Comparison of ENCODE assay signal across 8 cellular contexts in the genomic region with DNA sequence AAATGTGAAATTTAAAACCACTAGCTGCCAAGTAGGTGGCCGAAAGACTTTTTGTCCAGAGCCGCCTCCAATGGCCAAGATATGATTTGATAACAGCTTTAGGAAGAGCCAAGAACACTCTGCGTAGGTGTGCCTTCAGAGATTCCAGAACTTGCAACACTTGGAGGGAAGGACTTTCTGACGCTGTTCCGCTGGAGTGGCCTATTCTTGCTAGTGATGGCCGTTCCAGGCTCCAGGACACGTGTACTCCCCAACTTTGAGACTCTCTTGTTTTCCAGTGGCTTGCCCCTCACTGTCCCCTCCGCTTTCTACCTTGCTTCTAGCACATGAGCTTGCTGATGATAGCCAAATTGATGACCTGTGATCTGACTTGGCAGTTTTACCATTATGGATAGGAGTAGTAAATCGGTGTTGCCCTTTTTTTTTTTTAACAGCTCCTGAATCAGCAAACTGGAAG. TPM values are rescaled to one million over a fixed set of nuclear protein-coding genes. Genes with fewer than 3 reads are reported as not detected.
DNase-seq lines count a peak whose midpoint lies in the region; ATAC-seq and TF ChIP-seq lines count a peak whose summit lies in the region.

No MANE protein-coding gene starts in this region.

- peaks cover 54% of the 10 kb centered on the region for H3K4me1 Mint-ChIP-seq in activated naive CD8-positive, alpha-beta T cell treated with anti-CD3 and anti-CD28 coated beads for 36 hours

- no peaks in the 10 kb centered on the region for H3K27me3 ChIP-seq in DOHH2 (ENCODE audit: control insufficient read depth, low read length)

- H3K4me2 ChIP-seq in DOHH2 (ENCODE audit: low read length) = peak overlapping the region; percentile 93

- peaks cover 52% of the 10 kb centered on the region for H3K36me3 ChIP-seq in DOHH2 (ENCODE audit: control insufficient read depth, low read length)
- H3K36me3 ChIP-seq in KOPT-K1 (ENCODE audit: insufficient read depth, low read length) = peaks cover 39% of the 10 kb centered on the region

- peak overlapping the region; percentile 89 for H3K27ac Mint-ChIP-seq in activated naive CD8-positive, alpha-beta T cell treated with anti-CD3 and anti-CD28 coated beads for 36 hours

- H3K27me3 Mint-ChIP-seq in activated naive CD8-positive, alpha-beta T cell treated with anti-CD3 and anti-CD28 coated beads for 36 hours = no peaks in the 10 kb centered on the region

- peak overlapping the region; percentile 94 for H3K4me3 Mint-ChIP-seq in activated naive CD8-positive, alpha-beta T cell treated with anti-CD3 and anti-CD28 coated beads for 36 hours

- H3K79me2 ChIP-seq in DOHH2 (ENCODE audit: control insufficient read depth, low read length) = peaks cover 47% of the 10 kb centered on the region

- intact Hi-C loops in Right ventricle myocardium superior (cut with DNase I) = loop anchor here (5.0 kb wide), 2 partner anchors 46 to 389 kb away; a partner anchor contains a TSS

- no peak for TF ChIP-seq CTCF in DOHH2 (IDR thresholded peaks at IDR 0.05; ENCODE audit: low read depth, low read length, poor library complexity, severe bottlenecking)

- H3K9me3 Mint-ChIP-seq in activated naive CD8-positive, alpha-beta T cell treated with anti-CD3 and anti-CD28 coated beads for 36 hours = no peaks in the 10 kb centered on the region

- H3K4me1 ChIP-seq in DOHH2 (ENCODE audit: control insufficient read depth, low read length) = peaks cover 28% of the 10 kb centered on the region

- no peaks in the 10 kb centered on the region for H3F3A ChIP-seq in DOHH2 (ENCODE audit: control insufficient read depth, insufficient read depth)

- no peak for DNase-seq in activated naive CD8-positive, alpha-beta T cell treated with anti-CD3 and anti-CD28 coated beads for 36 hours
- DNase-seq in Right ventricle myocardium superior = peak; percentile 49
- DNase-seq in occipital lobe (lab: John Stamatoyannopoulos, UW) = peak; percentile 44
- no peak for DNase-seq in central memory CD4-positive, alpha-beta T cell

- peak overlapping the region; percentile 98 for H3K4me3 ChIP-seq in DOHH2 (ENCODE audit: low read length)

- no peaks in the 10 kb centered on the region for H3K9me3 ChIP-seq in DOHH2 (ENCODE audit: control insufficient read depth, insufficient read depth, low read length)
- no peaks in the 10 kb centered on the region for H3K9me3 ChIP-seq in KOPT-K1 (ENCODE audit: insufficient read depth, low read length, poor library complexity, severe bottlenecking)

- no peak overlapping the region for H3K27ac ChIP-seq in DOHH2 (ENCODE audit: low read depth, low read length)
- H3K27ac ChIP-seq in KOPT-K1 (ENCODE audit: low read depth, low read length, poor library complexity, severe bottlenecking) = peak overlapping the region; percentile 83

- H3K9me2 ChIP-seq in DOHH2 (replicated peaks; ENCODE audit: control insufficient read depth, low read length) = no peaks in the 10 kb centered on the region

- peaks cover 41% of the 10 kb centered on the region for H3K36me3 Mint-ChIP-seq in activated naive CD8-positive, alpha-beta T cell treated with anti-CD3 and anti-CD28 coated beads for 36 hours

- peak; percentile 69 for ATAC-seq in Right ventricle myocardium superior (ENCODE audit: poor library complexity)
- ATAC-seq in GM21576 (IDR thresholded peaks at IDR 0.05; ENCODE audit: unreplicated experiment) = no peak
- ATAC-seq in HG02884 (IDR thresholded peaks at IDR 0.05; ENCODE audit: unreplicated experiment) = no peak

- H4K20me1 ChIP-seq in DOHH2 (ENCODE audit: control insufficient read depth, insufficient read depth, low read depth, low read length) = peaks cover 4% of the 10 kb centered on the region; the same call in 1 of the 2 replicates

RNA-seq across cellular contexts. Expression of a gene that starts 1.0 kb away (rescaled TPM):
- 100 to 1,000 TPM; 168 to 175 TPM for total RNA-seq in activated naive CD8-positive, alpha-beta T cell treated with anti-CD3 and anti-CD28 coated beads for 36 hours
- total RNA-seq in Right ventricle myocardium superior (539 TPM), occipital lobe (38.4 TPM)

Comparison
In these comparisons a context has a peak if more than half of its experiments do, and no peak if none do; other contexts are left out.
1. DNase-seq: peak in Right ventricle myocardium superior (single experiment) and occipital lobe (single experiment); none in activated naive CD8-positive, alpha-beta T cell treated with anti-CD3 and anti-CD28 coated beads for 36 hours (single experiment) and central memory CD4-positive, alpha-beta T cell (single experiment).